In genomic region chr10:126036515-126036914, GRCh38 we compare ENCODE assay signal across 23 cellular contexts.
"Had no signal": no experiment of that assay in that cellular context is flagged by ENCODE, and none has a peak within 500 bp of the region (broad histone marks: within the 10 kb centered on the region; RNA-seq: fewer than 3 reads in every experiment).

No MANE protein-coding gene starts in this region.

- H3K27me3 ChIP-seq: ascending aorta, colonic mucosa, neural progenitor cell, right atrium auricular region, tibial nerve, uterus had no signal

- H3K4me1 ChIP-seq: colonic mucosa, neural progenitor cell, prostate gland, uterus had no signal

- H2AFZ ChIP-seq: neural progenitor cell had no signal

- H3K27me3 Mint-ChIP-seq: central memory CD8-positive, alpha-beta T cell had no signal

- H3K4me2 ChIP-seq: neural progenitor cell had no signal

- H3K4me3 ChIP-seq: ascending aorta, colonic mucosa, lower lobe of right lung, neural progenitor cell, prostate gland, right atrium auricular region, tibial nerve, uterus had no signal

- ATAC-seq: activated CD4-positive, CD25-positive, alpha-beta regulatory T cell treated with anti-CD3 and anti-CD28 coated beads, Interleukin-2, amount 50 U/mL, for 24 hours; activated T-cell treated with anti-CD3 and anti-CD28 coated beads, Interleukin-2, amount 50 U/mL, for 72 hours; lower lobe of right lung had no signal

- H3K9me3 Mint-ChIP-seq: stimulated activated naive CD8-positive, alpha-beta T cell treated with anti-CD3 and anti-CD28 coated beads, Interleukin-15, Interleukin-2, amounts not matched to agents 100 ng/mL and 50 ng/mL, for 24 hours had no signal

- H3K27ac ChIP-seq: ascending aorta, colonic mucosa, lower lobe of right lung, neural progenitor cell, prostate gland, right atrium auricular region, tibial nerve, uterus had no signal

- H3K4me3 Mint-ChIP-seq: activated naive CD4-positive, alpha-beta T cell treated with anti-CD3 and anti-CD28 coated beads, Interleukin-2, amount 50 U/mL, for 24 hours; activated T-cell treated with anti-CD3 and anti-CD28 coated beads, Interleukin-2, amount 50 U/mL, for 72 hours; central memory CD8-positive, alpha-beta T cell; mesothelial cell of epicardium; neural progenitor cell; stimulated activated naive CD8-positive, alpha-beta T cell treated with anti-CD3 and anti-CD28 coated beads, Interleukin-15, Interleukin-2, amounts not matched to agents 100 ng/mL and 50 ng/mL, for 24 hours had no signal

- H3K9me3 ChIP-seq: colonic mucosa, prostate gland, uterus had no signal

- DNase-seq: activated CD4-positive, alpha-beta T cell treated with anti-CD3 and anti-CD28 coated beads, Interleukin-2, amount 50 U/mL, for 1 hour; activated CD8-positive, alpha-beta memory T cell treated with anti-CD3 and anti-CD28 coated beads for 24 hours; activated CD8-positive, alpha-beta memory T cell treated with anti-CD3 and anti-CD28 coated beads, Interleukin-2, amount 50 U/mL, for 48 hours; activated gamma-delta T cell; activated T-cell treated with anti-CD3 and anti-CD28 coated beads, Interleukin-2, amount 50 U/mL, for 72 hours; colonic mucosa; lower lobe of right lung; stimulated activated CD4-positive, alpha-beta T cell treated with anti-CD3 and anti-CD28 coated beads, Interleukin-12 subunit alpha, Interleukin-12 subunit beta, amount 100 ng/mL, for 4 hours; stimulated activated CD4-positive, alpha-beta T cell treated with anti-CD3 and anti-CD28 coated beads, Interleukin-1b, Interleukin-23, amount 100 ng/mL, for 48 hours; uterus had no signal

- H3K36me3 Mint-ChIP-seq: activated naive CD4-positive, alpha-beta T cell treated with anti-CD3 and anti-CD28 coated beads, Interleukin-2, amount 50 U/mL, for 24 hours; neural progenitor cell had no signal

- H3K27ac Mint-ChIP-seq: activated naive CD4-positive, alpha-beta T cell treated with anti-CD3 and anti-CD28 coated beads, Interleukin-2, amount 50 U/mL, for 24 hours; mesothelial cell of epicardium; neural progenitor cell; stimulated activated naive CD8-positive, alpha-beta T cell treated with anti-CD3 and anti-CD28 coated beads, Interleukin-15, Interleukin-2, amounts not matched to agents 100 ng/mL and 50 ng/mL, for 24 hours had no signal

- H3K4me1 Mint-ChIP-seq: central memory CD8-positive, alpha-beta T cell had no signal

- FAIRE-seq: endometrium, frontal cortex, keratinocyte had no signal

- H3K9ac ChIP-seq: neural progenitor cell had no signal

- H3K36me3 ChIP-seq: ascending aorta, colonic mucosa, lower lobe of right lung, neural progenitor cell, prostate gland, right atrium auricular region, tibial nerve, uterus had no signal
